In the genomic region with DNA sequence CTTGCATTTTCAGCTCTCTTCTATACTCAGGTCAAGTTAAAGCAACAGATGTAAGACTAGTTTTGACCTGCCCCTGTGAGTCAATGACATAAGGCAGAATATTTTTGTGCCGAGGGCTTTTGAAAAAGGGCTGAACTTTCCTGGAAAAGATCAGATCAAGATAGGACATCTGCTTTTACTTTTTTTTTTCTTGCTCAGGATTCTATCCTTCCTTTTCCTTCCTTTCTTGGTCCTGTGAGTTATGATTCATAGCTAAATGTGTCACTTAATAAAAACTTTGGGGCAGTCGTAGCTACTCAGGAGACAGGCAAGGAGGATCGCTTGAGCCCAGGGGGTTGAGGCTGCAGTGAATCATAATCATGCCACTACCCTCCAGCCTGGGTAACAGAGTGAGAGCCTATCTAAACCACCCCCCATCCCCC, we compare ENCODE assay signal across 27 cellular contexts.
A peak's percentile ranks its signal among the peaks of the same experiment; 100 is the strongest.
DNase-seq lines count a peak whose midpoint lies in the region; ATAC-seq, FAIRE-seq and TF ChIP-seq lines count a peak whose summit lies in the region.
"Had no signal": no experiment of that assay in that cellular context is flagged by ENCODE, and none has a peak within 500 bp of the region (broad histone marks: within the 10 kb centered on the region; RNA-seq: fewer than 3 reads in every experiment).

No MANE protein-coding gene starts in this region.

- peak overlapping the region; percentile 75 for H3K9ac ChIP-seq in mesenchymal stem cell (ENCODE audit: low read length)

- H3K23ac ChIP-seq in mesenchymal stem cell (ENCODE audit: low read length in 2 of 2), result no peak overlapping the region

- ATAC-seq in activated naive CD4-positive, alpha-beta T cell treated with anti-CD3 and anti-CD28 coated beads, Interleukin-2, amount 50 U/mL, for 72 hours, result no peak
- ATAC-seq: activated T-helper 17 cell treated with anti-CD3 and anti-CD28 coated beads, Interleukin-2, amount 50 U/mL, for 72 hours; gastroesophageal sphincter; HCT116; lower lobe of right lung; right lobe of liver had no signal

- no peak overlapping the region for H4K91ac ChIP-seq in mesenchymal stem cell (ENCODE audit: low read length)

- no peak for TF ChIP-seq CTCF in bronchial epithelial cell (IDR thresholded peaks at IDR 0.05; ENCODE audit: insufficient read depth, low read length, severe bottlenecking)
- TF ChIP-seq CTCF in GM20000 (IDR thresholded peaks at IDR 0.05; ENCODE audit: extremely low read depth, missing control alignments), result no peak

- no peak overlapping the region for H2AK5ac ChIP-seq in mesenchymal stem cell (ENCODE audit: low read length, severe bottlenecking)

- peak; percentile 93 for DNase-seq in DMS 273 treated with DMSO at 0.1 percent for 48 hours (lab: John Stamatoyannopoulos, UW)
- DNase-seq in NCI-H2171 treated with DMSO at 0.1 percent for 48 hours (lab: John Stamatoyannopoulos, UW), result peak; percentile 94
- peak; percentile 58 for DNase-seq in bronchial epithelial cell (ENCODE audit: low read depth)
- no peak for DNase-seq in mesenchymal stem cell
- DNase-seq in hepatic stellate cell (ENCODE audit: low spot score), result no peak
- no peak for DNase-seq in GM20000 (ENCODE audit: low spot score)
- DNase-seq in NCI-H187 (lab: John Stamatoyannopoulos, UW), result no peak
- DNase-seq in activated naive CD4-positive, alpha-beta T cell treated with anti-CD3 and anti-CD28 coated beads, Interleukin-2, amount 50 U/mL, for 72 hours (ENCODE audit: low spot score in 2 of 2), result no peak
- DNase-seq: activated CD4-positive, alpha-beta memory T cell treated with anti-CD3 and anti-CD28 coated beads for 36 hours; activated CD8-positive, alpha-beta memory T cell treated with anti-CD3 and anti-CD28 coated beads, Interleukin-2, amount 50 U/mL, for 48 hours; activated naive CD8-positive, alpha-beta T cell treated with anti-CD3 and anti-CD28 coated beads for 36 hours; CD8-positive, alpha-beta memory T cell; DND-41; kidney; lower lobe of right lung; NCI-H1092 treated with DMSO at 0.1 percent for 48 hours; NCI-H2081; right lobe of liver; SIG-M5; stimulated activated CD4-positive, alpha-beta T cell treated with anti-CD3 and anti-CD28 coated beads, Interleukin-4, amount 100 ng/mL, for 4 hours; stimulated activated naive CD4-positive, alpha-beta T cell had no signal

- H4K8ac ChIP-seq in mesenchymal stem cell (ENCODE audit: low read length), result no peak overlapping the region

- FAIRE-seq in bronchial epithelial cell (lab: Jason Lieb, UNC), result no peak
- FAIRE-seq: kidney had no signal

- H3K27me3 ChIP-seq in bronchial epithelial cell (ENCODE audit: control insufficient read depth, insufficient read depth, low read length), result no peaks in the 10 kb centered on the region
- H3K27me3 ChIP-seq in mesenchymal stem cell (ENCODE audit: control insufficient read depth in 1 of 2, insufficient read depth in 1 of 2, low read length in 2 of 2), result no peaks in the 10 kb centered on the region
- H3K27me3 ChIP-seq: gastroesophageal sphincter, right lobe of liver, vagina had no signal

- H3K27ac ChIP-seq in mesenchymal stem cell (ENCODE audit: low read length, poor library complexity, severe bottlenecking), result no peak overlapping the region
- H3K27ac ChIP-seq: gastroesophageal sphincter, lower lobe of right lung, right lobe of liver, thoracic aorta, vagina had no signal

- no peak overlapping the region for H2BK15ac ChIP-seq in mesenchymal stem cell (ENCODE audit: low read depth, poor library complexity, severe bottlenecking)

- H3K4me3 ChIP-seq in bronchial epithelial cell (ENCODE audit: low read depth, low read length), result no peak overlapping the region
- peak overlapping the region in 1 of 2 experiments; percentile 11 for H3K4me3 ChIP-seq in mesenchymal stem cell (ENCODE audit: insufficient read depth in 1 of 2, low read depth in 1 of 2, low read length in 2 of 2)
- H3K4me3 ChIP-seq: gastroesophageal sphincter, lower lobe of right lung, right lobe of liver, thoracic aorta, vagina had no signal

- H2BK5ac ChIP-seq in mesenchymal stem cell (ENCODE audit: low read depth, low read length, poor library complexity, severe bottlenecking), result no peak overlapping the region

- no peaks in the 10 kb centered on the region for H3K79me1 ChIP-seq in mesenchymal stem cell (replicated peaks; ENCODE audit: low read length, poor library complexity, severe bottlenecking)

- no peak overlapping the region for H2BK12ac ChIP-seq in mesenchymal stem cell (ENCODE audit: low read length in 2 of 2)

- H3K18ac ChIP-seq in mesenchymal stem cell (ENCODE audit: low read depth in 1 of 2, low read length in 2 of 2), result no peak overlapping the region

- H3K4ac ChIP-seq in mesenchymal stem cell (ENCODE audit: low read depth in 1 of 2, low read length in 2 of 2), result no peak overlapping the region

- H3K4me1 ChIP-seq in mesenchymal stem cell (ENCODE audit: control insufficient read depth, insufficient read depth, low read depth, low read length), result no peaks in the 10 kb centered on the region
- H3K4me1 ChIP-seq: gastroesophageal sphincter, lower lobe of right lung, vagina had no signal

- H2AFZ ChIP-seq in mesenchymal stem cell (ENCODE audit: low read depth, low read length), result no peak overlapping the region

- H3K9me3 ChIP-seq in mesenchymal stem cell (ENCODE audit: control insufficient read depth, low read length), result peaks cover 5% of the 10 kb centered on the region
- H3K9me3 ChIP-seq: lower lobe of right lung, right lobe of liver, thoracic aorta, vagina had no signal

- no peak overlapping the region for H3K14ac ChIP-seq in mesenchymal stem cell (ENCODE audit: low read length in 2 of 2)

- H3K4me2 ChIP-seq in mesenchymal stem cell (ENCODE audit: low read length, poor library complexity, severe bottlenecking), result no peak overlapping the region

- H3K36me3 Mint-ChIP-seq in activated naive CD4-positive, alpha-beta T cell treated with anti-CD3 and anti-CD28 coated beads, Interleukin-2, amount 50 U/mL, for 72 hours, result no peaks in the 10 kb centered on the region
- H3K36me3 Mint-ChIP-seq: activated CD4-positive, alpha-beta memory T cell treated with anti-CD3 and anti-CD28 coated beads for 36 hours; activated naive CD8-positive, alpha-beta T cell treated with anti-CD3 and anti-CD28 coated beads for 36 hours; CD8-positive, alpha-beta memory T cell had no signal

- peaks cover 22 to 24% of the 10 kb centered on the region in 2 donors for H3K9me3 Mint-ChIP-seq in activated naive CD4-positive, alpha-beta T cell treated with anti-CD3 and anti-CD28 coated beads, Interleukin-2, amount 50 U/mL, for 72 hours
- H3K9me3 Mint-ChIP-seq: activated CD4-positive, alpha-beta memory T cell treated with anti-CD3 and anti-CD28 coated beads for 36 hours; activated naive CD8-positive, alpha-beta T cell treated with anti-CD3 and anti-CD28 coated beads for 36 hours; neural crest cell had no signal

- no peak overlapping the region for H3K27ac Mint-ChIP-seq in activated naive CD4-positive, alpha-beta T cell treated with anti-CD3 and anti-CD28 coated beads, Interleukin-2, amount 50 U/mL, for 72 hours
- H3K27ac Mint-ChIP-seq: activated CD4-positive, alpha-beta memory T cell treated with anti-CD3 and anti-CD28 coated beads for 36 hours; activated naive CD8-positive, alpha-beta T cell treated with anti-CD3 and anti-CD28 coated beads for 36 hours; activated T-helper 17 cell treated with anti-CD3 and anti-CD28 coated beads, Interleukin-2, amount 50 U/mL, for 72 hours; CD8-positive, alpha-beta memory T cell had no signal

- H2BK120ac ChIP-seq in mesenchymal stem cell (ENCODE audit: low read depth, low read length), result no peak overlapping the region

- 71% methylated on average over 1 of the region's 3 CpGs for WGBS in mesenchymal stem cell

- H3K36me3 ChIP-seq in bronchial epithelial cell (ENCODE audit: control insufficient read depth, insufficient read depth, low read length) (no peaks in the 10 kb centered on the region), mesenchymal stem cell (ENCODE audit: control insufficient read depth in 1 of 2, insufficient read depth in 2 of 2, low read depth in 1 of 2, low read length in 2 of 2) (no peaks in the 10 kb centered on the region)
- H3K36me3 ChIP-seq: gastroesophageal sphincter, lower lobe of right lung, right lobe of liver, thoracic aorta, vagina had no signal

Comparison
In these comparisons a context has a peak if more than half of its experiments do, and no peak if none do; other contexts are left out.
1. DNase-seq: peak in DMS 273 treated with DMSO at 0.1 percent for 48 hours (single experiment), NCI-H2171 treated with DMSO at 0.1 percent for 48 hours (single experiment) and bronchial epithelial cell (single experiment); none in mesenchymal stem cell (single experiment), hepatic stellate cell (single experiment), GM20000 (single experiment), NCI-H187 (0 of 2) and activated naive CD4-positive, alpha-beta T cell treated with anti-CD3 and anti-CD28 coated beads, Interleukin-2, amount 50 U/mL, for 72 hours (0 of 2).